1 cellular context compared by ENCODE assay signal in genomic region chr12:63668800-63669365, GRCh38.
TF ChIP-seq lines count a peak whose summit lies in the region.

No MANE protein-coding gene starts in this region.

TF ChIP-seq in H1, 55 proteins besides CTCF, POLR2A, EP300 and RAD21:
- TF ChIP-seq EZH2 (IDR thresholded peaks at IDR 0.05; ENCODE audit: low read depth, low read length, severe bottlenecking), result peak; percentile 26
- peak; percentile 10 for TF ChIP-seq KDM4A (IDR thresholded peaks at IDR 0.05; ENCODE audit: low read depth, low read length, severe bottlenecking)
- TF ChIP-seq PHF8 (conservative IDR thresholded peaks at IDR 0.05; ENCODE audit: low read depth, low read length), result 0 out of 2 replicates have a peak, but pooled peaks have one; percentile 2
